ENCODE assay signal across 2 cellular contexts in the genomic region with DNA sequence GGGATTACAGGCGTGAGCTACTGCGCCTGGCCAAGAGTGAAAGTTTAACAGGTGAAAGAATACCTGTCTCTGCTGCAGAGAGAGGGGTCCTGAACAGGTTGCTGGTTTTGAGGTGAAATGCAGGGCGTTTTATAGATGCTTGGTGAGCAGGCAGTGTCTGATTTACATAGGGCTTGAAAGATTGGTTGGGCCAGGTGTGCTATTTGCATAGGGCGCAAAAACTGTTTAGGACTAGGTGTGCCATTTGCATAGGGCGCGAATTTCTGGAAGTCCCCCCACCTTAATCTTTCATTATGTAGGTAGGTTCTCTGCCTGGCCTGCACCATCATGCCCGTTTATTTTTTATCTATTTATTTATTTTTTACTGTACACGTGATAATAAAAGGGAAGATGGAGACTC.
A peak's percentile ranks its signal among the peaks of the same experiment; 100 is the strongest.
TF ChIP-seq lines count a peak whose summit lies in the region.

No MANE protein-coding gene starts in this region.

TF ChIP-seq in GM12891, 5 proteins besides CTCF, POLR2A, EP300 and RAD21:
- TF ChIP-seq POU2F2 (IDR thresholded peaks at IDR 0.05; ENCODE audit: low read depth, low read length) = peak; percentile 68; the same call in 1 of the 2 replicates
- TF ChIP-seq TAF1 (IDR thresholded peaks at IDR 0.05; ENCODE audit: low read depth, low read length) = no peak
- no peak for TF ChIP-seq POLR2AphosphoS5 (IDR thresholded peaks at IDR 0.05; ENCODE audit: low read depth, low read length)
- TF ChIP-seq SPI1 (IDR thresholded peaks at IDR 0.05; ENCODE audit: low read depth, low read length) = no peak

TF ChIP-seq in GM12878, 131 proteins besides CTCF, POLR2A, EP300 and RAD21:
- TF ChIP-seq FOXK2 (IDR thresholded peaks at IDR 0.05) (no peak), RFX5 (IDR thresholded peaks at IDR 0.05; ENCODE audit: low read depth, low read length) (no peak), POU2F2 (IDR thresholded peaks at IDR 0.05; ENCODE audit: borderline replicate concordance, low read depth, low read length) (0 out of 3 replicates have a peak, but pooled peaks have one; percentile 34)
